Comparison of ENCODE assay signal across 24 cellular contexts in the genomic region with DNA sequence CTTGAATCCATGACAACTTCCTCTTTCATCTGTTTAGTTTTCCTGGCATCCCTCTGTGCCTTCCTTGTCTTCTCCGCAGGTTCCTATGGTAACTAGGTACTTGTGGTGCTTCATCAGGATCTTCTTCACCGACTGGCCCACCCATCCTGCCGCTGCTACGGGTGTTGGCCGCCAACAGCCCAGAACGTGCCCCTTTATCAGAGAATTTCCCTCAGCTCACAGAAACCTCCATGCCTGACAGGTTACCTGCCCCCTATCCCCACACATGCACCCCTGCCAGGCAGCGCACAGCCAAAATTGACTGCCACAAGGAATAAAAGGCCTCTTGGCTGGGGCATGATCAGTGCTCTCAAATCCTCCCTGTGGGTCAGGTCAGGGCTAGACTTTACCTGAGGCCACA. TPM values are rescaled to one million over a fixed set of nuclear protein-coding genes. Genes with fewer than 3 reads are reported as not detected.
DNase-seq lines count a peak whose midpoint lies in the region; ATAC-seq and TF ChIP-seq lines count a peak whose summit lies in the region.
"Had no signal": no experiment of that assay in that cellular context is flagged by ENCODE, and none has a peak within 500 bp of the region (broad histone marks: within the 10 kb centered on the region; RNA-seq: fewer than 3 reads in every experiment).

No MANE protein-coding gene starts in this region.

- peaks cover 92% of the 10 kb centered on the region for H3K4me1 Mint-ChIP-seq in activated naive CD4-positive, alpha-beta T cell treated with anti-CD3 and anti-CD28 coated beads, Interleukin-2, amount 50 U/mL, for 24 hours
- H3K4me1 Mint-ChIP-seq in chondrocyte (ENCODE audit: low read depth) = peaks cover 38% of the 10 kb centered on the region
- H3K4me1 Mint-ChIP-seq in stimulated activated effector memory CD8-positive, alpha-beta T cell treated with anti-CD3 and anti-CD28 coated beads, Interleukin-12 subunit alpha, Interleukin-12 subunit beta, amount 100 ng/mL, for 72 hours = peaks cover 84% of the 10 kb centered on the region

- no peak for ATAC-seq in activated naive CD4-positive, alpha-beta T cell treated with anti-CD3 and anti-CD28 coated beads, Interleukin-2, amount 50 U/mL, for 72 hours
- no peak for ATAC-seq in stimulated activated effector memory CD8-positive, alpha-beta T cell treated with anti-CD3 and anti-CD28 coated beads, Interleukin-12 subunit alpha, Interleukin-12 subunit beta, amount 100 ng/mL, for 72 hours
- ATAC-seq: activated T-cell treated with anti-CD3 and anti-CD28 coated beads, Interleukin-2, amount 50 U/mL, for 72 hours; heart right ventricle; left lung; stimulated activated naive CD8-positive, alpha-beta T cell treated with anti-CD3 and anti-CD28 coated beads, Interleukin-15, amount 100 ng/mL, for 72 hours had no signal

- H3K36me3 ChIP-seq in KOPT-K1 (ENCODE audit: insufficient read depth, low read length) = peaks cover 13% of the 10 kb centered on the region; the same call in 1 of the 2 replicates

- peak overlapping the region; percentile 34 for H3K4me3 Mint-ChIP-seq in activated naive CD4-positive, alpha-beta T cell treated with anti-CD3 and anti-CD28 coated beads, Interleukin-2, amount 50 U/mL, for 24 hours
- no peak overlapping the region for H3K4me3 Mint-ChIP-seq in chondrocyte (ENCODE audit: unreplicated experiment)
- peak overlapping the region; percentile 75 for H3K4me3 Mint-ChIP-seq in stimulated activated effector memory CD8-positive, alpha-beta T cell treated with anti-CD3 and anti-CD28 coated beads, Interleukin-12 subunit alpha, Interleukin-12 subunit beta, amount 100 ng/mL, for 72 hours
- H3K4me3 Mint-ChIP-seq: activated B cell treated with CpG ODN at 0.5 μM for 24 hours had no signal

- H3K27ac ChIP-seq in KOPT-K1 (ENCODE audit: low read depth, low read length, poor library complexity, severe bottlenecking) = peak overlapping the region; percentile 98
- H3K27ac ChIP-seq: heart right ventricle, tibial nerve had no signal

- no peaks in the 10 kb centered on the region for H3K36me3 Mint-ChIP-seq in activated naive CD4-positive, alpha-beta T cell treated with anti-CD3 and anti-CD28 coated beads, Interleukin-2, amount 50 U/mL, for 24 hours
- H3K36me3 Mint-ChIP-seq in activated naive CD4-positive, alpha-beta T cell treated with anti-CD3 and anti-CD28 coated beads, Interleukin-2, amount 50 U/mL, for 72 hours = peaks cover 0 to 15% of the 10 kb centered on the region in 2 donors
- H3K36me3 Mint-ChIP-seq in chondrocyte (ENCODE audit: low read depth) = peaks cover 3% of the 10 kb centered on the region
- peaks cover 50% of the 10 kb centered on the region for H3K36me3 Mint-ChIP-seq in stimulated activated effector memory CD8-positive, alpha-beta T cell treated with anti-CD3 and anti-CD28 coated beads, Interleukin-12 subunit alpha, Interleukin-12 subunit beta, amount 100 ng/mL, for 72 hours

- H3K27me3 Mint-ChIP-seq in activated naive CD4-positive, alpha-beta T cell treated with anti-CD3 and anti-CD28 coated beads, Interleukin-2, amount 50 U/mL, for 24 hours = no peaks in the 10 kb centered on the region
- no peaks in the 10 kb centered on the region for H3K27me3 Mint-ChIP-seq in chondrocyte (ENCODE audit: low read depth)
- H3K27me3 Mint-ChIP-seq: activated B cell treated with CpG ODN at 0.5 μM for 24 hours; stimulated activated naive CD8-positive, alpha-beta T cell treated with anti-CD3 and anti-CD28 coated beads, Interleukin-15, amount 100 ng/mL, for 72 hours had no signal

- peaks cover 5% of the 10 kb centered on the region for H3K9me3 Mint-ChIP-seq in activated naive CD4-positive, alpha-beta T cell treated with anti-CD3 and anti-CD28 coated beads, Interleukin-2, amount 50 U/mL, for 24 hours
- peaks cover 4 to 12% of the 10 kb centered on the region in 2 donors for H3K9me3 Mint-ChIP-seq in activated naive CD4-positive, alpha-beta T cell treated with anti-CD3 and anti-CD28 coated beads, Interleukin-2, amount 50 U/mL, for 72 hours
- H3K9me3 Mint-ChIP-seq in chondrocyte (ENCODE audit: low read depth) = no peaks in the 10 kb centered on the region
- peaks cover 5% of the 10 kb centered on the region for H3K9me3 Mint-ChIP-seq in stimulated activated effector memory CD8-positive, alpha-beta T cell treated with anti-CD3 and anti-CD28 coated beads, Interleukin-12 subunit alpha, Interleukin-12 subunit beta, amount 100 ng/mL, for 72 hours
- H3K9me3 Mint-ChIP-seq: activated B cell treated with CpG ODN at 0.5 μM for 24 hours had no signal

- DNase-seq in activated naive CD4-positive, alpha-beta T cell treated with anti-CD3 and anti-CD28 coated beads, Interleukin-2, amount 50 U/mL, for 72 hours (ENCODE audit: low spot score in 2 of 2) = no peak
- peak; percentile 41 for DNase-seq in chondrocyte (ENCODE audit: low spot score)
- DNase-seq in stimulated activated effector memory CD8-positive, alpha-beta T cell treated with anti-CD3 and anti-CD28 coated beads, Interleukin-12 subunit alpha, Interleukin-12 subunit beta, amount 100 ng/mL, for 72 hours (ENCODE audit: low spot score in 2 of 2) = no peak
- no peak for DNase-seq in NCI-H2227 (lab: John Stamatoyannopoulos, UW; ENCODE audit: unreplicated experiment)
- no peak for DNase-seq in KBM-7
- no peak for DNase-seq in NCI-H1436 (lab: John Stamatoyannopoulos, UW)
- DNase-seq: activated B cell treated with CpG ODN at 0.5 μM for 24 hours; activated T-cell treated with anti-CD3 and anti-CD28 coated beads, Interleukin-2, amount 50 U/mL, for 72 hours; cortex of kidney; DMS79 treated with DMSO at 0.1 percent for 48 hours; heart right ventricle; midbrain; NCI-H1436 treated with DMSO at 0.1 percent for 48 hours; NCI-H2171 treated with DMSO at 0.1 percent for 48 hours; NCI-H774; stimulated activated CD4-positive, alpha-beta T cell treated with anti-CD3 and anti-CD28 coated beads, Interleukin-1b, Interleukin-23, amount 100 ng/mL, for 48 hours; stimulated activated naive CD8-positive, alpha-beta T cell treated with anti-CD3 and anti-CD28 coated beads, Interleukin-15, amount 100 ng/mL, for 72 hours; T1000 had no signal

- H3K9me3 ChIP-seq in KOPT-K1 (ENCODE audit: insufficient read depth, low read length, poor library complexity, severe bottlenecking) = peaks cover 4% of the 10 kb centered on the region
- H3K9me3 ChIP-seq: left lung, SJSA1, tibial nerve had no signal

- peak overlapping the region; percentile 79 for H3K27ac Mint-ChIP-seq in activated naive CD4-positive, alpha-beta T cell treated with anti-CD3 and anti-CD28 coated beads, Interleukin-2, amount 50 U/mL, for 24 hours
- H3K27ac Mint-ChIP-seq in activated naive CD4-positive, alpha-beta T cell treated with anti-CD3 and anti-CD28 coated beads, Interleukin-2, amount 50 U/mL, for 72 hours = no peak overlapping the region
- H3K27ac Mint-ChIP-seq in chondrocyte (ENCODE audit: unreplicated experiment) = no peak overlapping the region
- H3K27ac Mint-ChIP-seq in stimulated activated effector memory CD8-positive, alpha-beta T cell treated with anti-CD3 and anti-CD28 coated beads, Interleukin-12 subunit alpha, Interleukin-12 subunit beta, amount 100 ng/mL, for 72 hours = peak overlapping the region; percentile 94
- H3K27ac Mint-ChIP-seq: progenitor cell of endocrine pancreas had no signal

- no peak for TF ChIP-seq CTCF in chondrocyte (IDR thresholded peaks at IDR 0.05)

- in situ Hi-C loops in KBM-7 (cut with MboI; ENCODE audit: low pct_unique_long_range_greater_than_20kb, low sequenced_read_pairs) = no loop called here

RNA-seq across cellular contexts. Expression of a gene that starts 27.9 kb away (rescaled TPM):
- total RNA-seq in activated naive CD4-positive, alpha-beta T cell treated with anti-CD3 and anti-CD28 coated beads, Interleukin-2, amount 50 U/mL, for 72 hours = 100 to 1,000 TPM in 1 of 2 donors, 10 to 100 TPM in 1; 60.2 to 144 TPM
- 11.0 to 16.2 TPM (median 15.2 TPM) in 3 replicates for total RNA-seq in chondrocyte

Comparison
In these comparisons a context has a peak if more than half of its experiments do, and no peak if none do; other contexts are left out.
1. H3K27ac Mint-ChIP-seq: peak in activated naive CD4-positive, alpha-beta T cell treated with anti-CD3 and anti-CD28 coated beads, Interleukin-2, amount 50 U/mL, for 24 hours (single experiment) and stimulated activated effector memory CD8-positive, alpha-beta T cell treated with anti-CD3 and anti-CD28 coated beads, Interleukin-12 subunit alpha, Interleukin-12 subunit beta, amount 100 ng/mL, for 72 hours (single experiment); none in activated naive CD4-positive, alpha-beta T cell treated with anti-CD3 and anti-CD28 coated beads, Interleukin-2, amount 50 U/mL, for 72 hours (0 of 2) and chondrocyte (single experiment).